ENCODE assay signal across 8 cellular contexts in genomic region chr6:3155416-3155815, GRCh38. TPM values are rescaled to one million over a fixed set of nuclear protein-coding genes. Genes with fewer than 3 reads are reported as not detected.
DNase-seq lines count a peak whose midpoint lies in the region; TF ChIP-seq lines count a peak whose summit lies in the region.
"Not testable (repeated sequence)": the region's sequence is repeated elsewhere in the genome, so short reads cannot be mapped to it uniquely, and the experiment has no call there.

No MANE protein-coding gene starts in this region.

- peaks cover 22 to 34% (median 28%) of the 10 kb centered on the region in 3 donors for H3K4me1 Mint-ChIP-seq in CD8-positive, alpha-beta memory T cell
- peaks cover 15% of the 10 kb centered on the region for H3K4me1 Mint-ChIP-seq in activated CD4-positive, alpha-beta T cell treated with anti-CD3 and anti-CD28 coated beads, Interleukin-2, amount 10 ng/mL, durations not matched to agents 24 days and 14 days
- peaks cover 46% of the 10 kb centered on the region for H3K4me1 Mint-ChIP-seq in neural progenitor cell

- H3K4me3 Mint-ChIP-seq in CD8-positive, alpha-beta memory T cell = peak overlapping the region in 5 of 7 donors; percentile 39 to 95 (median 80)
- peak overlapping the region; percentile 28 for H3K4me3 Mint-ChIP-seq in activated CD4-positive, alpha-beta T cell treated with anti-CD3 and anti-CD28 coated beads, Interleukin-2, amount 10 ng/mL, durations not matched to agents 24 days and 14 days
- H3K4me3 Mint-ChIP-seq in neural progenitor cell = peak overlapping the region; percentile 98

- no CpG with 5 or more reads among the region's 6 CpGs for WGBS in mesendoderm (ENCODE audit: extremely low coverage, insufficient coverage, low lambda C conversion rate)
- 47 to 68% methylated on average over 4 to 6 of the region's 6 CpGs for WGBS in thyroid gland, 2 donors

- H3K9me2 ChIP-seq in Loucy (replicated peaks; ENCODE audit: low read depth, low read length) = not testable (repeated sequence)

- CTCF ChIA-PET in CD8-positive, alpha-beta memory T cell (lab: Charles Lee) = interaction anchor here (1.2 kb wide), 1 partner anchor 124 kb away, joined by 3 read pairs; no protein-coding TSS in a partner anchor

- peaks cover 5 to 19% (median 7%) of the 10 kb centered on the region in 3 donors for H3K36me3 Mint-ChIP-seq in CD8-positive, alpha-beta memory T cell
- H3K36me3 Mint-ChIP-seq in activated CD4-positive, alpha-beta T cell treated with anti-CD3 and anti-CD28 coated beads, Interleukin-2, amount 10 ng/mL, durations not matched to agents 24 days and 14 days (ENCODE audit: low read depth) = not testable (repeated sequence)
- peaks cover 35% of the 10 kb centered on the region for H3K36me3 Mint-ChIP-seq in neural progenitor cell

- H3K4me3 ChIP-seq in CD8-positive, alpha-beta memory T cell (ENCODE audit: low read length); neural progenitor cell; thyroid gland (replicated peaks in 1 of 3): not testable (repeated sequence)
- H3K4me3 ChIP-seq in Loucy (ENCODE audit: low read length, poor library complexity, severe bottlenecking) = peak overlapping the region; percentile 50
- H3K4me3 ChIP-seq in fibroblast of the aortic adventitia (ENCODE audit: low read depth, low read length) = peak overlapping the region; percentile 31
- H3K4me3 ChIP-seq in mesendoderm (ENCODE audit: low read length) = peak overlapping the region; percentile 2

- H4K20me1 ChIP-seq in Loucy (ENCODE audit: insufficient read depth, low read length, poor library complexity, severe bottlenecking) = not testable (repeated sequence)
- peaks cover 12% of the 10 kb centered on the region for H4K20me1 ChIP-seq in neural progenitor cell (ENCODE audit: low read depth)

- not testable (repeated sequence) for H2BK5ac ChIP-seq in mesendoderm (ENCODE audit: low read length)

- DNase-seq in CD8-positive, alpha-beta memory T cell; activated CD4-positive, alpha-beta T cell treated with anti-CD3 and anti-CD28 coated beads, Interleukin-2, amount 10 ng/mL, durations not matched to agents 24 days and 14 days; fibroblast of the aortic adventitia (ENCODE audit: low read depth); mesendoderm; neural progenitor cell (ENCODE audit: low spot score): not testable (repeated sequence)
- DNase-seq in cerebellar cortex (ENCODE audit: low spot score) (peak; percentile 81), thyroid gland (peak; percentile 69 to 78)

- POLR2A ChIA-PET in CD8-positive, alpha-beta memory T cell (lab: Charles Lee) = not testable (repeated sequence)

- not testable (repeated sequence) for TF ChIP-seq POLR2A in thyroid gland (IDR thresholded peaks at IDR 0.05)

- H3K23ac ChIP-seq in mesendoderm (ENCODE audit: low read length) = not testable (repeated sequence)

- not testable (repeated sequence) for H4K5ac ChIP-seq in mesendoderm (ENCODE audit: low read length)

- not testable (repeated sequence) for H2BK120ac ChIP-seq in mesendoderm (ENCODE audit: low read depth, low read length)

- intact Hi-C loops in activated CD4-positive, alpha-beta T cell treated with anti-CD3 and anti-CD28 coated beads, Interleukin-2, amount 10 ng/mL, durations not matched to agents 24 days and 14 days (cut with micrococcal nuclease) = loop anchor here (5.0 kb wide), 1 partner anchor 982 kb away; the partner anchor contains the start of gene ECI2
- intact Hi-C loops in thyroid gland (cut with DNase I) = not testable (repeated sequence)

- H3K4me2 ChIP-seq in Loucy (ENCODE audit: low read depth, low read length, poor library complexity, severe bottlenecking) (peak overlapping the region; percentile 76), mesendoderm (ENCODE audit: low read length) (peak overlapping the region; percentile 39)
- H3K4me2 ChIP-seq in neural progenitor cell = not testable (repeated sequence)

- not testable (repeated sequence) for H3K79me1 ChIP-seq in mesendoderm (ENCODE audit: low read length)

- H3K36me3 ChIP-seq in CD8-positive, alpha-beta memory T cell (ENCODE audit: insufficient read depth, low read length); Loucy (ENCODE audit: insufficient read depth, low read length); mesendoderm (ENCODE audit: control insufficient read depth, insufficient read depth, low read length); neural progenitor cell; thyroid gland: not testable (repeated sequence)

- H3K9me3 ChIP-seq in CD8-positive, alpha-beta memory T cell (ENCODE audit: low read length); Loucy (ENCODE audit: insufficient read depth, low read depth, low read length); neural progenitor cell (ENCODE audit: low read depth); thyroid gland: not testable (repeated sequence)

- H3K79me2 ChIP-seq in Loucy (ENCODE audit: insufficient read depth, low read length); neural progenitor cell (ENCODE audit: low read depth): not testable (repeated sequence)
- peaks cover 20% of the 10 kb centered on the region for H3K79me2 ChIP-seq in mesendoderm (ENCODE audit: control insufficient read depth, insufficient read depth, low read length)

- not testable (repeated sequence) for H3K27me3 ChIP-seq in CD8-positive, alpha-beta memory T cell (ENCODE audit: insufficient read depth, low read length, poor library complexity, severe bottlenecking); Loucy (ENCODE audit: insufficient read depth, low read length, poor library complexity, severe bottlenecking); mesendoderm (ENCODE audit: insufficient read depth, low read length, poor library complexity); neural progenitor cell; thyroid gland

- not testable (repeated sequence) for H2BK15ac ChIP-seq in mesendoderm (replicated peaks; ENCODE audit: low read depth)

- H3K56ac ChIP-seq in mesendoderm (ENCODE audit: low read length) = peak overlapping the region; percentile 62

- H3K9ac ChIP-seq in Loucy (ENCODE audit: low read depth, low read length, poor library complexity, severe bottlenecking); neural progenitor cell: not testable (repeated sequence)
- peak overlapping the region; percentile 37 for H3K9ac ChIP-seq in mesendoderm (ENCODE audit: low read length)

- not testable (repeated sequence) for H3K27me3 Mint-ChIP-seq in CD8-positive, alpha-beta memory T cell; neural progenitor cell (ENCODE audit: insufficient read depth, low read depth)
- H3K27me3 Mint-ChIP-seq in activated CD4-positive, alpha-beta T cell treated with anti-CD3 and anti-CD28 coated beads, Interleukin-2, amount 10 ng/mL, durations not matched to agents 24 days and 14 days = peaks cover 37% of the 10 kb centered on the region

- H3K27ac Mint-ChIP-seq in CD8-positive, alpha-beta memory T cell = peak overlapping the region in 6 of 8 donors; percentile 35 to 82 (median 70)
- not testable (repeated sequence) for H3K27ac Mint-ChIP-seq in activated CD4-positive, alpha-beta T cell treated with anti-CD3 and anti-CD28 coated beads, Interleukin-2, amount 10 ng/mL, durations not matched to agents 24 days and 14 days; neural progenitor cell

- not testable (repeated sequence) for H2AK5ac ChIP-seq in mesendoderm (ENCODE audit: low read length)

- H3K4me1 ChIP-seq in CD8-positive, alpha-beta memory T cell (ENCODE audit: insufficient read depth, low read length) = peaks cover 11% of the 10 kb centered on the region
- H3K4me1 ChIP-seq in Loucy (ENCODE audit: insufficient read depth, low read length, poor library complexity, severe bottlenecking) (peaks cover 24% of the 10 kb centered on the region), neural progenitor cell (peaks cover 26% of the 10 kb centered on the region)
- not testable (repeated sequence) for H3K4me1 ChIP-seq in mesendoderm (ENCODE audit: control insufficient read depth, low read depth, low read length); thyroid gland

- not testable (repeated sequence) for H3F3A ChIP-seq in Loucy (ENCODE audit: low read depth)
- H3F3A ChIP-seq in neural progenitor cell (ENCODE audit: low read depth) = peaks cover 45% of the 10 kb centered on the region

- H3K18ac ChIP-seq in mesendoderm (ENCODE audit: low read length) = not testable (repeated sequence)

- H4K8ac ChIP-seq in mesendoderm (ENCODE audit: low read depth, low read length) = not testable (repeated sequence)

- not testable (repeated sequence) for H2AFZ ChIP-seq in Loucy (ENCODE audit: low read length); neural progenitor cell (replicated peaks)

- H3K27ac ChIP-seq in CD8-positive, alpha-beta memory T cell (ENCODE audit: low read depth, low read length); mesendoderm (ENCODE audit: low read depth, low read length); neural progenitor cell; thyroid gland: not testable (repeated sequence)

- not testable (repeated sequence) for H3K4ac ChIP-seq in mesendoderm (ENCODE audit: low read depth, low read length)

- not testable (repeated sequence) for TF ChIP-seq CTCF in Loucy (conservative IDR thresholded peaks at IDR 0.05; ENCODE audit: low read length); fibroblast of the aortic adventitia (IDR thresholded peaks at IDR 0.05; ENCODE audit: insufficient read depth, low read length); neural progenitor cell (IDR thresholded peaks at IDR 0.05); thyroid gland (IDR thresholded peaks at IDR 0.05)

- not testable (repeated sequence) for H3K9me3 Mint-ChIP-seq in CD8-positive, alpha-beta memory T cell; activated CD4-positive, alpha-beta T cell treated with anti-CD3 and anti-CD28 coated beads, Interleukin-2, amount 10 ng/mL, durations not matched to agents 24 days and 14 days; neural progenitor cell

RNA-seq across cellular contexts. Expression of gene TUBB2A, which starts 1.9 kb away (rescaled TPM):
- total RNA-seq in CD8-positive, alpha-beta memory T cell = 1 to 10 TPM; 3.5 to 3.9 TPM
- polyA plus RNA-seq in CD8-positive, alpha-beta memory T cell = 7.3 TPM
- 3.9 and 4.7 TPM in 2 replicates for total RNA-seq in activated CD4-positive, alpha-beta T cell treated with anti-CD3 and anti-CD28 coated beads, Interleukin-2, amount 10 ng/mL, durations not matched to agents 24 days and 14 days
- total RNA-seq in fibroblast of the aortic adventitia (ENCODE audit: low replicate concordance) (5.0 and 45.5 TPM in 2 replicates), neural progenitor cell (ENCODE audit: low replicate concordance) (57.9 and 117 TPM in 2 replicates), thyroid gland (10 to 100 TPM; 16.3 to 72.5 (median 34.5) TPM)
- 956 TPM for polyA plus RNA-seq in mesendoderm (2013, experiment 1 of 2)
- 989 TPM for polyA plus RNA-seq in mesendoderm (2013, experiment 2 of 2)

RNA-seq across cellular contexts. Expression of gene BPHL, which starts 36.9 kb away (rescaled TPM):
- 10 to 100 TPM; 10.5 to 10.7 TPM for total RNA-seq in CD8-positive, alpha-beta memory T cell
- polyA plus RNA-seq in CD8-positive, alpha-beta memory T cell = 6.5 TPM
- total RNA-seq in activated CD4-positive, alpha-beta T cell treated with anti-CD3 and anti-CD28 coated beads, Interleukin-2, amount 10 ng/mL, durations not matched to agents 24 days and 14 days = 6.8 and 7.7 TPM in 2 replicates
- 14.8 and 17.7 TPM in 2 replicates for total RNA-seq in fibroblast of the aortic adventitia (ENCODE audit: low replicate concordance)
- 22.4 TPM for polyA plus RNA-seq in mesendoderm (2013, experiment 1 of 2)
- polyA plus RNA-seq in mesendoderm (2013, experiment 2 of 2) = 20.9 TPM
- total RNA-seq in neural progenitor cell (ENCODE audit: low replicate concordance) = 44.5 TPM in 2 replicates
- 10 to 100 TPM in 2 of 4 donors, 1 to 10 TPM in 2; 8.6 to 17.5 (median 11.9) TPM for total RNA-seq in thyroid gland

Comparison
In these comparisons a context has a peak if more than half of its experiments do, and no peak if none do; other contexts are left out.
1. H3K4me3 Mint-ChIP-seq: peak in every context shown above with its lines; median percentile 98 in neural progenitor cell; 80 in CD8-positive, alpha-beta memory T cell; 28 in activated CD4-positive, alpha-beta T cell treated with anti-CD3 and anti-CD28 coated beads, Interleukin-2, amount 10 ng/mL, durations not matched to agents 24 days and 14 days.